In genomic region chr17:44503080-44503842, GRCh38 we compare ENCODE assay signal across 1 cellular context.
TF ChIP-seq lines count a peak whose summit lies in the region.

TSS of gene GPATCH8 (minus strand) at chr17:44503406. CDS start at chr17:44503370, 36 bp downstream.

TF ChIP-seq in WTC11, 78 proteins besides CTCF, POLR2A, EP300 and RAD21 (continued from another document and continues in another):
- TF ChIP-seq HMGXB4 (CRISPR knock-in tag; IDR thresholded peaks at IDR 0.05): 0 out of 2 replicates have a peak, but pooled peaks have one; percentile 39
- TF ChIP-seq, protein P1, sequence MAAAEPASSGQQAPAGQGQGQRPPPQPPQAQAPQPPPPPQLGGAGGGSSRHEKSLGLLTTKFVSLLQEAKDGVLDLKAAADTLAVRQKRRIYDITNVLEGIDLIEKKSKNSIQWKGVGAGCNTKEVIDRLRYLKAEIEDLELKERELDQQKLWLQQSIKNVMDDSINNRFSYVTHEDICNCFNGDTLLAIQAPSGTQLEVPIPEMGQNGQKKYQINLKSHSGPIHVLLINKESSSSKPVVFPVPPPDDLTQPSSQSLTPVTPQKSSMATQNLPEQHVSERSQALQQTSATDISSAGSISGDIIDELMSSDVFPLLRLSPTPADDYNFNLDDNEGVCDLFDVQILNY (CRISPR knock-in tag; IDR thresholded peaks at IDR 0.05): peak; percentile 84; the same call in 1 of the 2 replicates
- TF ChIP-seq, protein P2, sequence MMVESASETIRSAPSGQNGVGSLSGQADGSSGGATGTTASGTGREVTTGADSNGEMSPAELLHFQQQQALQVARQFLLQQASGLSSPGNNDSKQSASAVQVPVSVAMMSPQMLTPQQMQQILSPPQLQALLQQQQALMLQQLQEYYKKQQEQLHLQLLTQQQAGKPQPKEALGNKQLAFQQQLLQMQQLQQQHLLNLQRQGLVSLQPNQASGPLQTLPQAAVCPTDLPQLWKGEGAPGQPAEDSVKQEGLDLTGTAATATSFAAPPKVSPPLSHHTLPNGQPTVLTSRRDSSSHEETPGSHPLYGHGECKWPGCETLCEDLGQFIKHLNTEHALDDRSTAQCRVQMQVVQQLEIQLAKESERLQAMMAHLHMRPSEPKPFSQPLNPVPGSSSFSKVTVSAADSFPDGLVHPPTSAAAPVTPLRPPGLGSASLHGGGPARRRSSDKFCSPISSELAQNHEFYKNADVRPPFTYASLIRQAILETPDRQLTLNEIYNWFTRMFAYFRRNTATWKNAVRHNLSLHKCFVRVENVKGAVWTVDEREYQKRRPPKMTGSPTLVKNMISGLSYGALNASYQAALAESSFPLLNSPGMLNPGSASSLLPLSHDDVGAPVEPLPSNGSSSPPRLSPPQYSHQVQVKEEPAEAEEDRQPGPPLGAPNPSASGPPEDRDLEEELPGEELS (CRISPR knock-in tag; IDR thresholded peaks at IDR 0.05): no peak
- no peak for TF ChIP-seq IRF2 (CRISPR knock-in tag; IDR thresholded peaks at IDR 0.05; ENCODE audit: borderline replicate concordance, low read depth)
- no peak for TF ChIP-seq ZNF263 (CRISPR knock-in tag; IDR thresholded peaks at IDR 0.05; ENCODE audit: low read depth)
- no peak for TF ChIP-seq ZNF219 (CRISPR knock-in tag; IDR thresholded peaks at IDR 0.05; ENCODE audit: borderline replicate concordance)
- peak; percentile 21 for TF ChIP-seq GABPB1 (CRISPR knock-in tag; IDR thresholded peaks at IDR 0.05)
- TF ChIP-seq USF2 (CRISPR knock-in tag; IDR thresholded peaks at IDR 0.05): no peak
- no peak for TF ChIP-seq ETV6 (CRISPR knock-in tag; IDR thresholded peaks at IDR 0.05)
- TF ChIP-seq CBFB (CRISPR knock-in tag; IDR thresholded peaks at IDR 0.05; ENCODE audit: low read depth): no peak
- TF ChIP-seq ZNF423 (CRISPR knock-in tag; IDR thresholded peaks at IDR 0.05): no peak
- 0 out of 2 replicates have a peak, but pooled peaks have one; percentile 59 for TF ChIP-seq KAT7 (CRISPR knock-in tag; IDR thresholded peaks at IDR 0.05; ENCODE audit: borderline replicate concordance)
- TF ChIP-seq SP1 (CRISPR knock-in tag; conservative IDR thresholded peaks at IDR 0.05): peak; percentile 83
- TF ChIP-seq GTF2I (CRISPR knock-in tag; conservative IDR thresholded peaks at IDR 0.05): no peak
- TF ChIP-seq TEAD4 (CRISPR knock-in tag; IDR thresholded peaks at IDR 0.05): 0 out of 2 replicates have a peak, but pooled peaks have one; percentile 33
- TF ChIP-seq NFE2L1 (CRISPR knock-in tag; IDR thresholded peaks at IDR 0.05): no peak
- no peak for TF ChIP-seq ATF6 (CRISPR knock-in tag; IDR thresholded peaks at IDR 0.05)
- TF ChIP-seq ZNF232 (CRISPR knock-in tag; IDR thresholded peaks at IDR 0.05): no peak
- TF ChIP-seq, protein P3, sequence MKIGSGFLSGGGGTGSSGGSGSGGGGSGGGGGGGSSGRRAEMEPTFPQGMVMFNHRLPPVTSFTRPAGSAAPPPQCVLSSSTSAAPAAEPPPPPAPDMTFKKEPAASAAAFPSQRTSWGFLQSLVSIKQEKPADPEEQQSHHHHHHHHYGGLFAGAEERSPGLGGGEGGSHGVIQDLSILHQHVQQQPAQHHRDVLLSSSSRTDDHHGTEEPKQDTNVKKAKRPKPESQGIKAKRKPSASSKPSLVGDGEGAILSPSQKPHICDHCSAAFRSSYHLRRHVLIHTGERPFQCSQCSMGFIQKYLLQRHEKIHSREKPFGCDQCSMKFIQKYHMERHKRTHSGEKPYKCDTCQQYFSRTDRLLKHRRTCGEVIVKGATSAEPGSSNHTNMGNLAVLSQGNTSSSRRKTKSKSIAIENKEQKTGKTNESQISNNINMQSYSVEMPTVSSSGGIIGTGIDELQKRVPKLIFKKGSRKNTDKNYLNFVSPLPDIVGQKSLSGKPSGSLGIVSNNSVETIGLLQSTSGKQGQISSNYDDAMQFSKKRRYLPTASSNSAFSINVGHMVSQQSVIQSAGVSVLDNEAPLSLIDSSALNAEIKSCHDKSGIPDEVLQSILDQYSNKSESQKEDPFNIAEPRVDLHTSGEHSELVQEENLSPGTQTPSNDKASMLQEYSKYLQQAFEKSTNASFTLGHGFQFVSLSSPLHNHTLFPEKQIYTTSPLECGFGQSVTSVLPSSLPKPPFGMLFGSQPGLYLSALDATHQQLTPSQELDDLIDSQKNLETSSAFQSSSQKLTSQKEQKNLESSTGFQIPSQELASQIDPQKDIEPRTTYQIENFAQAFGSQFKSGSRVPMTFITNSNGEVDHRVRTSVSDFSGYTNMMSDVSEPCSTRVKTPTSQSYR (CRISPR knock-in tag; IDR thresholded peaks at IDR 0.05): no peak
- TF ChIP-seq MYBL2 (CRISPR knock-in tag; IDR thresholded peaks at IDR 0.05): peak; percentile 72; the same call in 1 of the 2 replicates
- no peak for TF ChIP-seq NFATC4 (CRISPR knock-in tag; IDR thresholded peaks at IDR 0.05)
- TF ChIP-seq EMX1 (CRISPR knock-in tag; IDR thresholded peaks at IDR 0.05): no peak
- TF ChIP-seq USF1 (CRISPR knock-in tag; IDR thresholded peaks at IDR 0.05): no peak
- TF ChIP-seq SMAD3 (CRISPR knock-in tag; IDR thresholded peaks at IDR 0.05; ENCODE audit: borderline replicate concordance): no peak
- TF ChIP-seq, protein P4, sequence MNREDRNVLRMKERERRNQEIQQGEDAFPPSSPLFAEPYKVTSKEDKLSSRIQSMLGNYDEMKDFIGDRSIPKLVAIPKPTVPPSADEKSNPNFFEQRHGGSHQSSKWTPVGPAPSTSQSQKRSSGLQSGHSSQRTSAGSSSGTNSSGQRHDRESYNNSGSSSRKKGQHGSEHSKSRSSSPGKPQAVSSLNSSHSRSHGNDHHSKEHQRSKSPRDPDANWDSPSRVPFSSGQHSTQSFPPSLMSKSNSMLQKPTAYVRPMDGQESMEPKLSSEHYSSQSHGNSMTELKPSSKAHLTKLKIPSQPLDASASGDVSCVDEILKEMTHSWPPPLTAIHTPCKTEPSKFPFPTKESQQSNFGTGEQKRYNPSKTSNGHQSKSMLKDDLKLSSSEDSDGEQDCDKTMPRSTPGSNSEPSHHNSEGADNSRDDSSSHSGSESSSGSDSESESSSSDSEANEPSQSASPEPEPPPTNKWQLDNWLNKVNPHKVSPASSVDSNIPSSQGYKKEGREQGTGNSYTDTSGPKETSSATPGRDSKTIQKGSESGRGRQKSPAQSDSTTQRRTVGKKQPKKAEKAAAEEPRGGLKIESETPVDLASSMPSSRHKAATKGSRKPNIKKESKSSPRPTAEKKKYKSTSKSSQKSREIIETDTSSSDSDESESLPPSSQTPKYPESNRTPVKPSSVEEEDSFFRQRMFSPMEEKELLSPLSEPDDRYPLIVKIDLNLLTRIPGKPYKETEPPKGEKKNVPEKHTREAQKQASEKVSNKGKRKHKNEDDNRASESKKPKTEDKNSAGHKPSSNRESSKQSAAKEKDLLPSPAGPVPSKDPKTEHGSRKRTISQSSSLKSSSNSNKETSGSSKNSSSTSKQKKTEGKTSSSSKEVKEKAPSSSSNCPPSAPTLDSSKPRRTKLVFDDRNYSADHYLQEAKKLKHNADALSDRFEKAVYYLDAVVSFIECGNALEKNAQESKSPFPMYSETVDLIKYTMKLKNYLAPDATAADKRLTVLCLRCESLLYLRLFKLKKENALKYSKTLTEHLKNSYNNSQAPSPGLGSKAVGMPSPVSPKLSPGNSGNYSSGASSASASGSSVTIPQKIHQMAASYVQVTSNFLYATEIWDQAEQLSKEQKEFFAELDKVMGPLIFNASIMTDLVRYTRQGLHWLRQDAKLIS (CRISPR knock-in tag; IDR thresholded peaks at IDR 0.05; ENCODE audit: borderline replicate concordance): no peak
- no peak for TF ChIP-seq STAT6 (CRISPR knock-in tag; conservative IDR thresholded peaks at IDR 0.05; ENCODE audit: low read depth)
- TF ChIP-seq, protein P5, sequence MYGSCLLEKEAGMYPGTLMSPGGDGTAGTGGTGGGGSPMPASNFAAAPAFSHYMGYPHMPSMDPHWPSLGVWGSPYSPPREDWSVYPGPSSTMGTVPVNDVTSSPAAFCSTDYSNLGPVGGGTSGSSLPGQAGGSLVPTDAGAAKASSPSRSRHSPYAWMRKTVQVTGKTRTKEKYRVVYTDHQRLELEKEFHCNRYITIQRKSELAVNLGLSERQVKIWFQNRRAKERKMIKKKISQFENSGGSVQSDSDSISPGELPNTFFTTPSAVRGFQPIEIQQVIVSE (CRISPR knock-in tag; IDR thresholded peaks at IDR 0.05; ENCODE audit: borderline replicate concordance): no peak
- no peak for TF ChIP-seq ZNF671 (CRISPR knock-in tag; IDR thresholded peaks at IDR 0.05)
- no peak for TF ChIP-seq PRRX2 (CRISPR knock-in tag; IDR thresholded peaks at IDR 0.05)
- no peak; the same call in 1 of the 2 replicates for TF ChIP-seq JUN (CRISPR knock-in tag; IDR thresholded peaks at IDR 0.05)
- no peak for TF ChIP-seq NR1H2 (CRISPR knock-in tag; IDR thresholded peaks at IDR 0.05)
- peak; percentile 95 for TF ChIP-seq NR2C2 (CRISPR knock-in tag; IDR thresholded peaks at IDR 0.05)
- TF ChIP-seq ZNF121 (CRISPR knock-in tag; IDR thresholded peaks at IDR 0.05): no peak
- TF ChIP-seq ZBTB21 (CRISPR knock-in tag; IDR thresholded peaks at IDR 0.05; ENCODE audit: borderline replicate concordance): no peak
- peak; percentile 55; the same call in 1 of the 2 replicates for TF ChIP-seq TEAD1 (CRISPR knock-in tag; IDR thresholded peaks at IDR 0.05)
